Comparison of ENCODE assay signal across 7 cellular contexts in genomic region chrX:111620084-111620483, GRCh38.
DNase-seq lines count a peak whose midpoint lies in the region; ATAC-seq and TF ChIP-seq lines count a peak whose summit lies in the region.
"Not testable (repeated sequence)": the region's sequence is repeated elsewhere in the genome, so short reads cannot be mapped to it uniquely, and the experiment has no call there.

No MANE protein-coding gene starts in this region.

- peaks cover 27% of the 10 kb centered on the region for H3K27me3 Mint-ChIP-seq in MCF 10A (ENCODE audit: insufficient read depth, unreplicated experiment)

- in situ Hi-C loops in KBM-7 (cut with MboI; ENCODE audit: low pct_unique_long_range_greater_than_20kb, low sequenced_read_pairs) = not testable (repeated sequence)

- DNase-seq in CD1c-positive myeloid dendritic cell (ENCODE audit: extremely low spot score) (peak; percentile 11), KBM-7 (peak; percentile 71), MV-4-11 (lab: John Stamatoyannopoulos, UW) (peak; percentile 89), NOMO-1 treated with dmso at 0.1 percent for 144 hours (lab: John Stamatoyannopoulos, UW; ENCODE audit: unreplicated experiment) (peak; percentile 30), SKM-1 treated with dmso at 0.1 percent for 144 hours (lab: John Stamatoyannopoulos, UW; ENCODE audit: unreplicated experiment) (peak; percentile 6), MCF 10A (ENCODE audit: unreplicated experiment) (peak; percentile 38), left ventricle myocardium superior (peak; percentile 21)

- POLR2A ChIA-PET in MCF 10A (lab: Yijun Ruan, JAX) = not testable (repeated sequence)

- BruUV-seq in MCF 10A (replicated peaks; lab: Mats Ljungman, UMichigan) = not testable (repeated sequence)

- TF ChIP-seq CTCF in MCF 10A (IDR thresholded peaks at IDR 0.05; ENCODE audit: unreplicated experiment) = not testable (repeated sequence)

- intact Hi-C loops in MCF 10A (cut with micrococcal nuclease); left ventricle myocardium superior (cut with micrococcal nuclease): not testable (repeated sequence)

- H3K36me3 Mint-ChIP-seq in MCF 10A (ENCODE audit: insufficient read depth, unreplicated experiment) = not testable (repeated sequence)

- H3K4me1 Mint-ChIP-seq in MCF 10A (ENCODE audit: insufficient read depth, unreplicated experiment) = not testable (repeated sequence)

- not testable (repeated sequence) for H3K27ac Mint-ChIP-seq in MCF 10A (ENCODE audit: low read depth, unreplicated experiment)

- CTCF ChIA-PET in MCF 10A (lab: Yijun Ruan, JAX) = not testable (repeated sequence)

- ATAC-seq in left ventricle myocardium superior = not testable (repeated sequence)

- not testable (repeated sequence) for H3K4me3 Mint-ChIP-seq in MCF 10A (ENCODE audit: unreplicated experiment)

- not testable (repeated sequence) for H3K9me3 Mint-ChIP-seq in MCF 10A (ENCODE audit: unreplicated experiment)

Comparison
In these comparisons a context has a peak if more than half of its experiments do, and no peak if none do; other contexts are left out.
1. DNase-seq: peak in every context shown above with its lines; median percentile 89 in MV-4-11; 71 in KBM-7; 38 in MCF 10A; 30 in NOMO-1 treated with dmso at 0.1 percent for 144 hours; 21 in left ventricle myocardium superior; 11 in CD1c-positive myeloid dendritic cell; 6 in SKM-1 treated with dmso at 0.1 percent for 144 hours.